In the genomic region with DNA sequence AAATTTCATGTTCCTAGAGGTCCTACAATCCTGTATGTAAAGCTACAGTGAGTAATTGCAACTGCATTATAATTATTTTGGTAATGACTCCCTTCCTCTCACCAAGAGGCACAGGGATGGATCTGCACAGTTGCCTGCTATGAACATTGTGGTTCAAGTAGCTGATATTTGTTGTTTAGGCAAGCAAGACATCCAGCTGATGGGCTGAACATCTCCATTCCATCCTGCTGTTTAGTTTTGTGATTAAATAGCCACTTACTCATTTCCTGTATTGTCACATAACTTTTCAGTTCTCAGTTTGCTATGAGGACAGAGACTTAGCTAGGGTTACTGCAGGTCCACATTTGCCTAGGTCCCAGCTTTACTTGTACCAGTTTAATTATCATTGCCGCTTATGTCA, we compare ENCODE assay signal across 10 cellular contexts.
DNase-seq lines count a peak whose midpoint lies in the region; ATAC-seq, FAIRE-seq and TF ChIP-seq lines count a peak whose summit lies in the region.
"Had no signal": no experiment of that assay in that cellular context is flagged by ENCODE, and none has a peak within 500 bp of the region (broad histone marks: within the 10 kb centered on the region; RNA-seq: fewer than 3 reads in every experiment).

No MANE protein-coding gene starts in this region.

- H3K27me3 ChIP-seq in bronchial epithelial cell (ENCODE audit: control insufficient read depth, insufficient read depth, low read length) = no peaks in the 10 kb centered on the region

- H3K36me3 ChIP-seq in bronchial epithelial cell (ENCODE audit: control insufficient read depth, insufficient read depth, low read length) = no peaks in the 10 kb centered on the region

- ATAC-seq in HG03280 (IDR thresholded peaks at IDR 0.05; ENCODE audit: unreplicated experiment) = no peak

- H3K4me3 ChIP-seq in bronchial epithelial cell (ENCODE audit: low read depth, low read length) = no peak overlapping the region

- DNase-seq in DMS53 (lab: John Stamatoyannopoulos, UW) (peak; percentile 1), DMS53 treated with DMSO at 0.1 percent for 48 hours (lab: John Stamatoyannopoulos, UW; ENCODE audit: unreplicated experiment) (no peak), MV-4-11 (lab: John Stamatoyannopoulos, UW) (peak; percentile 77), bronchial epithelial cell (ENCODE audit: low read depth) (peak; percentile 47), renal cortical epithelial cell (ENCODE audit: low read depth) (peak; percentile 15), anterior cingulate cortex (lab: John Stamatoyannopoulos, UW) (no peak)
- DNase-seq in activated T-cell treated with anti-CD3 and anti-CD28 coated beads, Interleukin-2, amount 50 U/mL, for 48 hours = no peak
- DNase-seq: cerebellar nuclear complex, NCI-H2171 had no signal

- TF ChIP-seq CTCF in bronchial epithelial cell (IDR thresholded peaks at IDR 0.05; ENCODE audit: insufficient read depth, low read length, severe bottlenecking) = no peak

- no peak for FAIRE-seq in bronchial epithelial cell (lab: Jason Lieb, UNC)

Comparison
In these comparisons a context has a peak if more than half of its experiments do, and no peak if none do; other contexts are left out.
1. DNase-seq: peak in DMS53 (single experiment), MV-4-11 (single experiment), bronchial epithelial cell (single experiment) and renal cortical epithelial cell (single experiment); none in DMS53 treated with DMSO at 0.1 percent for 48 hours (single experiment), anterior cingulate cortex (0 of 58) and activated T-cell treated with anti-CD3 and anti-CD28 coated beads, Interleukin-2, amount 50 U/mL, for 48 hours (0 of 2).